Comparison of ENCODE assay signal across 32 cellular contexts in the genomic region with DNA sequence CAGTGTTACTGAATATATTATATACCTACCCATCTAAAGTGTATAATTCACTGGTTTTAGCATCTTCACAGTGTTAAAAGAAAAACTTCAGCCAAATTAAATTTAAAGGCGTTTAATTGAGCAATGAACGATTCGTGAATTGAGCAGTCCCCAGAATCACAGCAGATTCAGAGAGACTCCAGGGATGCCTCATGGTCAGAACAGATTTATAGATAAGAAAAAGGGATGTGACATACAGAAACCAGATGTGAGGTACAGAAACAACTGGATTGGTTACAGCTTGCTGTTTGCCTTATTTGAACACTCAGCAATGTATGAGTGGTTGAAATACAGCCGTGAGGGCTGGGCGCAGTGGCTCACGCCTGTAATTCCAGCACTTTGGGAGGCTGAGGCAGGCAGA.
"Had no signal": no experiment of that assay in that cellular context is flagged by ENCODE, and none has a peak within 500 bp of the region (broad histone marks: within the 10 kb centered on the region; RNA-seq: fewer than 3 reads in every experiment).

No MANE protein-coding gene starts in this region.

- H3K4me2 ChIP-seq: PC-9 had no signal

- DNase-seq: activated B cell treated with CpG ODN at 0.5 μM for 24 hours; activated CD4-positive, alpha-beta memory T cell treated with anti-CD3 and anti-CD28 coated beads, Interleukin-2, amount 10 ng/mL, durations not matched to agents 7 days and 5 days; activated CD4-positive, alpha-beta T cell treated with anti-CD3 and anti-CD28 coated beads for 1 hour; activated CD4-positive, alpha-beta T cell treated with anti-CD3 and anti-CD28 coated beads for 48 hours; activated CD8-positive, alpha-beta memory T cell treated with anti-CD3 and anti-CD28 coated beads for 24 hours; activated CD8-positive, alpha-beta memory T cell treated with anti-CD3 and anti-CD28 coated beads, Interleukin-2, amount 10 ng/mL, durations not matched to agents 7 days and 5 days; activated CD8-positive, alpha-beta memory T cell treated with anti-CD3 and anti-CD28 coated beads, Interleukin-2, amount 50 U/mL, for 48 hours; activated effector memory CD4-positive, alpha-beta T cell treated with Interleukin-2 at 50 U/mL for 16 hours; activated naive CD4-positive, alpha-beta T cell treated with anti-CD3 and anti-CD28 coated beads, Interleukin-2, amount 10 ng/mL, durations not matched to agents 7 days and 5 days; activated naive CD8-positive, alpha-beta T cell treated with anti-CD3 and anti-CD28 coated beads, Interleukin-2, amount 50 U/mL, for 24 hours; activated T-cell treated with anti-CD3 and anti-CD28 coated beads, Interleukin-2, amount 50 U/mL, for 48 hours; anterior cingulate cortex; Kasumi-1; KG1; MM.1S; NCI-H1092 treated with DMSO at 0.1 percent for 48 hours; NCI-H1417; NCI-H146; NCI-H187; NCI-H2029 treated with DMSO at 0.1 percent for 48 hours; NCI-H2107; NCI-H2171; NCI-H510A; NCI-H526; NCI-H748 treated with DMSO at 0.1 percent for 48 hours; NK-92 treated with Interleukin-12 subunit alpha and Interleukin-12 subunit beta, amount 100 ng/mL, for 24 hours; PC-9; SIG-M5; T-helper 9 cell had no signal

- H3K27ac ChIP-seq: RWPE1, VCaP had no signal

- ATAC-seq: activated CD8-positive, alpha-beta memory T cell treated with anti-CD3 and anti-CD28 coated beads, Interleukin-2, amount 10 ng/mL, durations not matched to agents 7 days and 5 days; activated naive CD8-positive, alpha-beta T cell treated with anti-CD3 and anti-CD28 coated beads, Interleukin-2, amount 50 U/mL, for 24 hours; Right ventricle myocardium inferior had no signal

- H2AFZ ChIP-seq: PC-9 had no signal

- H3K4me3 ChIP-seq: PC-9 had no signal
